15 cellular contexts compared by ENCODE assay signal in the genomic region with DNA sequence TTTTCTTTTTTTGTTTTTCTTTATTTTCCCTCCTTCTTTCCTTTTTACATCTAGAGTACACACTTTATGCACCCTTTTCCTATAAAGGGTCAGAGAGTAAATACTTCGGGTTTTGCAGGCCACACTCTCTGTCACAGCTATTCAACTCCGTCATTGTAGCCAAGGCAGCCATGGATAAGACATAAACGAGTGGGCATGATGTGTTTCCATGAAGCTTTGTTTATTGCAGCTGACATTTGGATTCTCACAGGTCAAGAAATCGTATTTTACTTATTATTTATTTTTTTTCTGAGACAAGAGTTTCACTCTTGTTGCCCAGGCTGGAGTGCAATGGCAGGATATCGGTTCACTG. TPM values are rescaled to one million over a fixed set of nuclear protein-coding genes. Genes with fewer than 3 reads are reported as not detected.
A peak's percentile ranks its signal among the peaks of the same experiment; 100 is the strongest.
DNase-seq lines count a peak whose midpoint lies in the region; ATAC-seq, FAIRE-seq and TF ChIP-seq lines count a peak whose summit lies in the region.
"Had no signal": no experiment of that assay in that cellular context is flagged by ENCODE, and none has a peak within 500 bp of the region (broad histone marks: within the 10 kb centered on the region; RNA-seq: fewer than 3 reads in every experiment).

No MANE protein-coding gene starts in this region.

- H3K79me2 ChIP-seq in HepG2 (ENCODE audit: insufficient read depth, low read length) (no peaks in the 10 kb centered on the region), K562 (ENCODE audit: control insufficient read depth, insufficient read depth, low read length) (no peaks in the 10 kb centered on the region)

- H3K27me3 ChIP-seq in HepG2 (ENCODE audit: control insufficient read depth in 1 of 2, insufficient read depth in 2 of 2, low read length in 2 of 2), result peaks cover 0 to 1% of the 10 kb centered on the region in 2 experiments; a peak in 2 of 5 replicates
- no peaks in the 10 kb centered on the region for H3K27me3 ChIP-seq in right lobe of liver
- H3K27me3 ChIP-seq in K562 (ENCODE audit: control insufficient read depth in 2 of 2, insufficient read depth in 2 of 2, low read length in 2 of 2), result no peaks in the 10 kb centered on the region
- H3K27me3 ChIP-seq: pancreas had no signal

- TF ChIP-seq EP300 in HepG2 (IDR thresholded peaks at IDR 0.05; ENCODE audit: low read depth in 2 of 2, low read length in 2 of 2), result no peak
- no peak for TF ChIP-seq EP300 in HepG2 (CRISPR knock-in tag; IDR thresholded peaks at IDR 0.05; ENCODE audit: borderline replicate concordance)
- no peak for TF ChIP-seq EP300 in K562 (IDR thresholded peaks at IDR 0.05; ENCODE audit: low read length)

- no TSS peak for BruUV-seq in HepG2 (replicated peaks; lab: Mats Ljungman, UMichigan)
- no TSS peak for BruUV-seq in K562 (replicated peaks; lab: Mats Ljungman, UMichigan)

- in situ Hi-C loops in HepG2 (cut with HindIII; ENCODE audit: extremely low pct_ligation_motif_present, low pct_unique_long_range_greater_than_20kb) (no loop called here), K562 (cut with MboI) (no loop called here)

- H3K27me3 Mint-ChIP-seq in naive B cell, result peaks cover 0 to 19% (median 15%) of the 10 kb centered on the region in 3 donors

- TF ChIP-seq RAD21 in HepG2 (CRISPR knock-in tag; IDR thresholded peaks at IDR 0.05) (no peak), K562 (CRISPR knock-in tag; conservative IDR thresholded peaks at IDR 0.05 in 1 of 2, IDR thresholded peaks at IDR 0.05 in 1 of 2) (no peak)

- H2AFZ ChIP-seq in HepG2 (ENCODE audit: low read length) (no peak overlapping the region), K562 (ENCODE audit: low read depth, low read length) (no peak overlapping the region)

- TF ChIP-seq CTCF in HepG2 (CRISPR knock-in tag; IDR thresholded peaks at IDR 0.05) (no peak), right lobe of liver (IDR thresholded peaks at IDR 0.05) (no peak), K562 (IDR thresholded peaks at IDR 0.05 in 2 of 3, conservative IDR thresholded peaks at IDR 0.05 in 1 of 3; ENCODE audit: insufficient read depth in 2 of 3, low read depth in 1 of 3, low read length in 3 of 3) (no peak)

- POLR2A ChIA-PET in HepG2 (lab: Yijun Ruan, JAX), result no interaction called here
- POLR2A ChIA-PET in K562 (lab: Yijun Ruan, JAX), result interaction anchor here (0.6 kb wide), 1 partner anchor 78 kb away, joined by 3 read pairs; no protein-coding TSS in a partner anchor

- no peaks in the 10 kb centered on the region for H3K4me1 ChIP-seq in HepG2 (ENCODE audit: insufficient read depth, low read length)
- H3K4me1 ChIP-seq in right lobe of liver, result no peaks in the 10 kb centered on the region
- peaks cover 0 to 13% of the 10 kb centered on the region in 2 experiments; a peak in 3 of 5 replicates for H3K4me1 ChIP-seq in K562 (replicated peaks in 1 of 2; ENCODE audit: control insufficient read depth in 2 of 2, insufficient read depth in 2 of 2, low read length in 2 of 2)
- H3K4me1 ChIP-seq: pancreas had no signal

- ATAC-seq in HepG2 (no peak), right lobe of liver (no peak), K562 (no peak), naive B cell (ENCODE audit: low read depth in 2 of 2) (no peak), HG02852 (IDR thresholded peaks at IDR 0.05; ENCODE audit: unreplicated experiment) (no peak)

- H3K36me3 ChIP-seq in HepG2 (replicated peaks in 1 of 2; ENCODE audit: control insufficient read depth in 1 of 2, insufficient read depth in 2 of 2, low read length in 2 of 2) (no peaks in the 10 kb centered on the region), right lobe of liver (no peaks in the 10 kb centered on the region), K562 (ENCODE audit: control insufficient read depth, insufficient read depth, low read length) (no peaks in the 10 kb centered on the region)
- H3K36me3 ChIP-seq: pancreas had no signal

- FAIRE-seq in HepG2 (lab: Jason Lieb, UNC), result no peak
- FAIRE-seq in K562 (lab: Jason Lieb, UNC), result peak; percentile 58
- FAIRE-seq: kidney, pancreas, TTC549 had no signal

- peak overlapping the region; percentile 20 to 88 (median 72) for H3K4me3 Mint-ChIP-seq in naive B cell

- H3K4me2 ChIP-seq in HepG2 (ENCODE audit: low read depth, low read length), result peak overlapping the region; percentile 53; the same call in 1 of the 2 replicates
- H3K4me2 ChIP-seq in K562 (ENCODE audit: insufficient read depth, low read length), result no peak overlapping the region

- 60% methylated on average over 5 of the region's 5 CpGs for WGBS in HepG2 (ENCODE audit: low lambda C conversion rate)
- 66% methylated on average over 5 of the region's 5 CpGs for WGBS in right lobe of liver (ENCODE audit: insufficient coverage, low coverage, low lambda C conversion rate, missing lambda C conversion rate)
- 67% methylated on average over 5 of the region's 5 CpGs for WGBS in K562 (ENCODE audit: insufficient coverage, low coverage, missing lambda C conversion rate)

- peaks cover 0 to 11% of the 10 kb centered on the region in 2 donors for H3K36me3 Mint-ChIP-seq in naive B cell
- H3K36me3 Mint-ChIP-seq: CD4-positive, CD25-positive, alpha-beta regulatory T cell had no signal

- no peak overlapping the region for H3K4me3 ChIP-seq in HepG2 (replicated peaks in 1 of 3; ENCODE audit: insufficient read depth in 1 of 3, low read depth in 2 of 3, low read length in 3 of 3)
- no peak overlapping the region for H3K4me3 ChIP-seq in right lobe of liver
- no peak overlapping the region for H3K4me3 ChIP-seq in K562

- no peaks in the 10 kb centered on the region for H4K20me1 ChIP-seq in HepG2 (ENCODE audit: insufficient read depth, low read length)
- no peaks in the 10 kb centered on the region for H4K20me1 ChIP-seq in K562 (replicated peaks; ENCODE audit: control insufficient read depth, insufficient read depth, low read length)

- intact Hi-C loops in HepG2 (cut with micrococcal nuclease; ENCODE audit: unreplicated experiment) (no loop called here), right lobe of liver (cut with DNase I) (no loop called here), K562 (cut with micrococcal nuclease) (no loop called here)

- H3K4me1 Mint-ChIP-seq in naive B cell, result peaks cover 14 to 25% (median 18%) of the 10 kb centered on the region in 3 donors

- no peak for DNase-seq in HepG2 (ENCODE audit: low spot score)
- no peak for DNase-seq in right lobe of liver
- no peak for DNase-seq in K562 (ENCODE audit: extremely low read depth in 1 of 4, low spot score in 3 of 4)
- DNase-seq in naive B cell, result no peak
- DNase-seq in globus pallidus (ENCODE audit: low spot score), result no peak
- DNase-seq in NCI-H1930 (lab: John Stamatoyannopoulos, UW), result no peak
- DNase-seq in OCI-M2 (lab: John Stamatoyannopoulos, UW; ENCODE audit: unreplicated experiment), result no peak
- DNase-seq: CD4-positive, CD25-positive, alpha-beta regulatory T cell; GOT3; KBM-7; NCI-H2107 had no signal

- H3K27ac ChIP-seq in HepG2 (ENCODE audit: extremely low read length, insufficient read depth, low read length), result no peak overlapping the region
- no peak overlapping the region for H3K27ac ChIP-seq in right lobe of liver
- H3K27ac ChIP-seq in K562 (ENCODE audit: extremely low read depth, low read depth, low read length), result no peak overlapping the region

- H3K9ac ChIP-seq in HepG2 (ENCODE audit: insufficient read depth, low read depth, low read length) (no peak overlapping the region), K562 (ENCODE audit: insufficient read depth in 1 of 2, low read depth in 2 of 2, low read length in 2 of 2) (no peak overlapping the region)

- TF ChIP-seq POLR2A in HepG2 (IDR thresholded peaks at IDR 0.05; ENCODE audit: insufficient read depth in 1 of 2, low read depth in 2 of 2, low read length in 2 of 2) (no peak), right lobe of liver (IDR thresholded peaks at IDR 0.05) (no peak), K562 (conservative IDR thresholded peaks at IDR 0.05) (no peak)

- H3K9me3 Mint-ChIP-seq in naive B cell, result peaks cover 4 to 14% (median 6%) of the 10 kb centered on the region in 7 donors

- no peaks in the 10 kb centered on the region for H3K9me1 ChIP-seq in K562 (ENCODE audit: control insufficient read depth, insufficient read depth, low read length)

- H3K27ac Mint-ChIP-seq in naive B cell, result no peak overlapping the region
- H3K27ac Mint-ChIP-seq: CD4-positive, CD25-positive, alpha-beta regulatory T cell had no signal

- H3K9me3 ChIP-seq in HepG2 (ENCODE audit: low read length) (no peaks in the 10 kb centered on the region), right lobe of liver (no peaks in the 10 kb centered on the region), K562 (replicated peaks; ENCODE audit: control insufficient read depth, insufficient read depth, low read depth, low read length) (peaks cover 3% of the 10 kb centered on the region; the same call in 1 of the 2 replicates)
- H3K9me3 ChIP-seq: pancreas had no signal

- CTCF ChIA-PET in HepG2 (lab: Yijun Ruan, JAX; ENCODE audit: low intra/inter-chr PET ratio, low total read pairs), result no interaction called here
- CTCF ChIA-PET in K562 (lab: Yijun Ruan, JAX; ENCODE audit: low intra/inter-chr PET ratio), result no interaction called here

RNA-seq across cellular contexts. Expression of a gene that starts 40.4 kb away (rescaled TPM):
- total RNA-seq in HepG2 (2016; rRNA removed; fragmentation: Illumina TruSeq; extraction: Trizol) (not detected in 2 replicates), right lobe of liver (not detected), K562 (2014; rRNA removed) (not detected in 2 replicates), K562 (2014; rRNA removed; fragmentation: Illumina TruSeq; extraction: Trizol) (0.18 TPM in 1 of 2 replicates, not detected in the other), K562 (2015; rRNA removed; fragmentation: Illumina TruSeq; extraction: Trizol) (not detected in 2 replicates), K562 (2021) (not detected in 2 replicates)
- not detected in 2 replicates for total RNA-seq in HepG2 (2016; cell fraction: cytosol; rRNA removed; fragmentation: Illumina TruSeq; extraction: Trizol; ENCODE audit: low read depth)
- not detected in 2 replicates for total RNA-seq in HepG2 (2016; cell fraction: insoluble cytoplasmic fraction; rRNA removed; fragmentation: Illumina TruSeq; extraction: Trizol)
- total RNA-seq in HepG2 (2016; cell fraction: membrane; rRNA removed; fragmentation: Illumina TruSeq; extraction: Trizol), result not detected in 2 replicates
- total RNA-seq in HepG2 (2016; cell fraction: nucleus; rRNA removed; fragmentation: Illumina TruSeq; extraction: Trizol), result not detected in 2 replicates
- polyA plus RNA-seq in HepG2 (2011; rRNA removed) (0.13 TPM in 1 of 2 replicates, not detected in the other), K562 (2011; rRNA removed) (0.21 and 0.27 TPM in 2 replicates), K562 (2014; fragmentation: Illumina TruSeq; extraction: Trizol) (not detected in 2 replicates), K562 (2014; fragmentation: Nextera tagmentation; extraction: Ambion mirVana) (under 1 TPM; 0.11 to 0.24 TPM), K562 (2014; rRNA removed) (0.33 and 0.78 TPM in 2 replicates), naive B cell (ENCODE audit: low read depth in 6 of 6) (not detected)
- polyA plus RNA-seq in HepG2 (2011; cell fraction: cytosol; rRNA removed), result not detected in 2 replicates
- not detected in 2 replicates for polyA plus RNA-seq in HepG2 (2011; cell fraction: nucleus; rRNA removed)
- 0.23 TPM in 1 of 2 replicates, not detected in the other for polyA plus RNA-seq in HepG2 (2012)
- not detected in 2 replicates for polyA plus RNA-seq in HepG2 (2016; cell fraction: cytosol; fragmentation: Illumina TruSeq; extraction: Trizol; ENCODE audit: low read depth)
- polyA plus RNA-seq in HepG2 (2016; cell fraction: insoluble cytoplasmic fraction; fragmentation: Illumina TruSeq; extraction: Trizol; ENCODE audit: low read depth), result not detected in 2 replicates
- not detected in 2 replicates for polyA plus RNA-seq in HepG2 (2016; cell fraction: membrane; fragmentation: Illumina TruSeq; extraction: Trizol; ENCODE audit: low read depth)
- polyA plus RNA-seq in HepG2 (2016; cell fraction: nucleus; fragmentation: Illumina TruSeq; extraction: Trizol; ENCODE audit: insufficient read depth, low read depth), result not detected in 2 replicates
- polyA minus RNA-seq in HepG2 (2011; rRNA and poly(A)+ RNA removed; ENCODE audit: low replicate concordance), result not detected in 2 replicates
- polyA minus RNA-seq in HepG2 (2011; cell fraction: cytosol; rRNA and poly(A)+ RNA removed), result not detected in 2 replicates
- polyA minus RNA-seq in HepG2 (2011; cell fraction: nucleus; rRNA and poly(A)+ RNA removed), result not detected in 2 replicates
- total RNA-seq in K562 (2011; cell fraction: chromatin; rRNA removed; ENCODE audit: low replicate concordance), result not detected in 2 replicates
- total RNA-seq in K562 (2011; cell fraction: nucleolus; rRNA removed), result not detected in 2 replicates
- total RNA-seq in K562 (2011; cell fraction: nucleoplasm; rRNA removed), result not detected in 2 replicates
- polyA plus RNA-seq in K562 (2011; cell fraction: cytosol; rRNA removed), result 0.27 and 0.57 TPM in 2 replicates
- polyA plus RNA-seq in K562 (2011; cell fraction: nucleus; rRNA removed), result not detected in 2 replicates
- 0.16 TPM in 1 of 2 replicates, not detected in the other for polyA plus RNA-seq in K562 (2012)
- 0.27 TPM in 1 of 2 replicates, not detected in the other for polyA minus RNA-seq in K562 (2011; rRNA and poly(A)+ RNA removed)
- not detected in 2 replicates for polyA minus RNA-seq in K562 (2011; cell fraction: cytosol; rRNA and poly(A)+ RNA removed)
- polyA minus RNA-seq in K562 (2011; cell fraction: nucleus; rRNA and poly(A)+ RNA removed), result not detected in 2 replicates
- total RNA-seq: CD4-positive, CD25-positive, alpha-beta regulatory T cell; kidney; pancreas had no signal
- polyA plus RNA-seq: CD4-positive, CD25-positive, alpha-beta regulatory T cell; pancreas had no signal
